Comparison of ENCODE assay signal across 1 cellular context in genomic region chr2:10427568-10427975, GRCh38.
TF ChIP-seq lines count a peak whose summit lies in the region.

No MANE protein-coding gene starts in this region.

TF ChIP-seq in IMR-90, 13 proteins besides CTCF, POLR2A, EP300 and RAD21:
- TF ChIP-seq USF2 (IDR thresholded peaks at IDR 0.05; ENCODE audit: low read depth, low read length), result no peak
- no peak for TF ChIP-seq RCOR1 (IDR thresholded peaks at IDR 0.05; ENCODE audit: insufficient replicate concordance, low read length)
TF ChIP-seq in IMR-90: peak in this region for 0.
